In genomic region chr9:89655990-89656657, GRCh38 we compare ENCODE assay signal across 16 cellular contexts. TPM values are rescaled to one million over a fixed set of nuclear protein-coding genes. Genes with fewer than 3 reads are reported as not detected.
DNase-seq lines count a peak whose midpoint lies in the region; ATAC-seq, FAIRE-seq and TF ChIP-seq lines count a peak whose summit lies in the region.
"Had no signal": no experiment of that assay in that cellular context is flagged by ENCODE, and none has a peak within 500 bp of the region (broad histone marks: within the 10 kb centered on the region; RNA-seq: fewer than 3 reads in every experiment).

No MANE protein-coding gene starts in this region.

- peak overlapping the region; percentile 48 for H3K18ac ChIP-seq in H1 (ENCODE audit: extremely low read depth, low read length)

- peaks cover 6% of the 10 kb centered on the region; the same call in 1 of the 2 replicates for H3K9me2 ChIP-seq in GM23338 (ENCODE audit: insufficient read depth)

- H2BK20ac ChIP-seq in H1 (ENCODE audit: low read length): peak overlapping the region; percentile 40; the same call in 1 of the 2 replicates

- H3K56ac ChIP-seq in H1 (replicated peaks; ENCODE audit: insufficient read length, low read depth, low read length): no peak overlapping the region

- no peaks in the 10 kb centered on the region for H3K79me2 ChIP-seq in GM23338 (replicated peaks; ENCODE audit: insufficient read depth)
- H3K79me2 ChIP-seq in H1 (ENCODE audit: control insufficient read depth in 1 of 2, insufficient read depth in 2 of 2, low read length in 2 of 2): no peaks in the 10 kb centered on the region

- H4K5ac ChIP-seq in H1 (ENCODE audit: insufficient read length, low read depth, low read length): no peak overlapping the region

- H3K4me3 ChIP-seq in GM23338: no peak overlapping the region
- no peak overlapping the region for H3K4me3 ChIP-seq in H1 (ENCODE audit: extremely low read depth in 1 of 4, insufficient read depth in 2 of 4, low read depth in 3 of 4, low read length in 4 of 4)
- H3K4me3 ChIP-seq in ovary: no peak overlapping the region
- H3K4me3 ChIP-seq: transverse colon had no signal

- H3K4me2 ChIP-seq in GM23338: no peak overlapping the region
- no peak overlapping the region for H3K4me2 ChIP-seq in H1 (ENCODE audit: insufficient read depth in 1 of 2, low read depth in 2 of 2, low read length in 2 of 2)

- WGBS in H1 (ENCODE audit: extremely low coverage in 1 of 2, insufficient coverage in 1 of 2, insufficient read length in 1 of 2, insufficient replicate concordance in 2 of 2, low coverage in 1 of 2, low lambda C conversion rate in 2 of 2, missing lambda C conversion rate in 1 of 2), 2 experiments: 94% methylated on average over 17 of the region's 18 CpGs; no CpG with 5 or more reads in 1 of the 2 experiments
- 43 to 49% (median 49%) methylated on average over 16 to 18 of the region's 18 CpGs for WGBS in ovary, 3 donors

- peak; percentile 40 for DNase-seq in NK-92 treated with Interleukin-12 subunit alpha and Interleukin-12 subunit beta, amount 100 ng/mL, for 24 hours (lab: John Stamatoyannopoulos, UW)
- DNase-seq in NK-92 (lab: John Stamatoyannopoulos, UW; ENCODE audit: unreplicated experiment) (no peak), GM23338 (ENCODE audit: low spot score) (no peak), H1 (ENCODE audit: low read depth in 1 of 2, low spot score in 2 of 2) (no peak), ovary (peak; percentile 78 to 90 (median 80)), GDM1 (lab: John Stamatoyannopoulos, UW) (no peak), COLO668 (lab: John Stamatoyannopoulos, UW; ENCODE audit: unreplicated experiment) (no peak), HFFc6 (no peak)
- DNase-seq: foreskin melanocyte, NCI-H2029 treated with DMSO at 0.1 percent for 48 hours, NCI-H69, RPMI8226, transverse colon had no signal

- TF ChIP-seq RAD21 in H1 (IDR thresholded peaks at IDR 0.05 in 1 of 2, conservative IDR thresholded peaks at IDR 0.05 in 1 of 2; ENCODE audit: low read depth in 2 of 2, low read length in 2 of 2): no peak

- FAIRE-seq in H1 (lab: Jason Lieb, UNC): no peak
- FAIRE-seq: GM18507 had no signal

- H3K4me1 ChIP-seq in GM23338 (ENCODE audit: insufficient read depth) (peaks cover 13% of the 10 kb centered on the region), H1 (replicated peaks in 1 of 4; ENCODE audit: control insufficient read depth in 3 of 4, insufficient read depth in 4 of 4, low read length in 3 of 4) (peaks cover 0 to 18% (median 8%) of the 10 kb centered on the region in 4 experiments; a peak in 6 of 7 replicates), ovary (ENCODE audit: insufficient read depth) (peaks cover 17% of the 10 kb centered on the region)

- H3K4me1 Mint-ChIP-seq in GM23338 (peaks cover 37% of the 10 kb centered on the region), HFFc6 (ENCODE audit: low read depth) (no peaks in the 10 kb centered on the region)

- H2BK5ac ChIP-seq in H1 (ENCODE audit: low read depth, low read length): 0 out of 2 replicates have a peak overlapping the region, but pooled peaks have one; percentile 29

- no peaks in the 10 kb centered on the region for H3K79me1 ChIP-seq in H1 (ENCODE audit: low read depth, low read length)

- H2BK120ac ChIP-seq in H1 (replicated peaks; ENCODE audit: low read depth, low read length): no peak overlapping the region

- TF ChIP-seq POLR2A in H1 (IDR thresholded peaks at IDR 0.05; ENCODE audit: control extremely low read depth in 1 of 2, low read depth in 2 of 2, low read length in 2 of 2) (no peak), ovary (IDR thresholded peaks at IDR 0.05) (no peak)

- H3K27me3 ChIP-seq in GM23338 (ENCODE audit: insufficient read depth) (no peaks in the 10 kb centered on the region), H1 (replicated peaks in 1 of 4; ENCODE audit: control insufficient read depth in 3 of 4, extremely low read depth in 1 of 4, insufficient read depth in 3 of 4, low read length in 3 of 4) (peaks cover 0 to 9% (median 0%) of the 10 kb centered on the region in 4 experiments; a peak in 1 of 7 replicates), ovary (no peaks in the 10 kb centered on the region)
- H3K27me3 ChIP-seq: transverse colon had no signal

- H3K9ac ChIP-seq in H1 (replicated peaks in 1 of 4; ENCODE audit: extremely low read depth in 1 of 4, low read depth in 3 of 4, low read length in 3 of 4): no peak overlapping the region

- H4K20me1 ChIP-seq in GM23338 (replicated peaks; ENCODE audit: insufficient read depth): no peaks in the 10 kb centered on the region
- no peaks in the 10 kb centered on the region for H4K20me1 ChIP-seq in H1 (replicated peaks in 1 of 2; ENCODE audit: control insufficient read depth in 1 of 2, insufficient read depth in 2 of 2, low read length in 2 of 2)

- no peak overlapping the region for H3K4ac ChIP-seq in H1 (replicated peaks; ENCODE audit: insufficient read length, low read depth, low read length)

- no peak overlapping the region for H3K14ac ChIP-seq in H1 (ENCODE audit: insufficient read length)

- peak; percentile 41; the same call in 2 of the 3 replicates for ATAC-seq in GM23338

- no peak overlapping the region for H4K91ac ChIP-seq in H1 (replicated peaks; ENCODE audit: insufficient read length, low read length)

- intact Hi-C loops in ovary (cut with DNase I): loop anchor here in 1 of 4 donors (10.0 kb wide), 1 partner anchor 51 kb away; the partner anchor contains the start of gene GADD45G

- H3K23me2 ChIP-seq in H1 (ENCODE audit: low read depth, low read length): no peaks in the 10 kb centered on the region

- H3K23ac ChIP-seq in H1 (ENCODE audit: insufficient read length): no peak overlapping the region

- TF ChIP-seq EP300 in H1 (IDR thresholded peaks at IDR 0.05; ENCODE audit: borderline replicate concordance in 1 of 2, low read depth in 2 of 2, low read length in 2 of 2): no peak
- no peak for TF ChIP-seq EP300 in ovary (IDR thresholded peaks at IDR 0.05)

- H3K27ac ChIP-seq in GM23338 (ENCODE audit: low read depth) (no peak overlapping the region), H1 (ENCODE audit: low read depth, low read length) (no peak overlapping the region), ovary (no peak overlapping the region)
- H3K27ac ChIP-seq: 22Rv1, transverse colon had no signal

- H3K27ac Mint-ChIP-seq in GM23338 (no peak overlapping the region), HFFc6 (no peak overlapping the region)
- H3K27ac Mint-ChIP-seq: activated T-helper 2 cell treated with anti-CD3 and anti-CD28 coated beads, Interferon-gamma antibody, Interleukin-2, Interleukin-4, amounts not matched to agents 10 μg/mL and 5 μg/mL and 100 μg/mL, durations not matched to agents 14 hours and 24 hours and 36 hours had no signal

- H3F3A ChIP-seq in GM23338 (replicated peaks; ENCODE audit: low read depth): no peaks in the 10 kb centered on the region

- peak overlapping the region; percentile 84; the same call in 1 of the 2 replicates for H2BK12ac ChIP-seq in H1 (ENCODE audit: low read depth, low read length)

- H3K27me3 Mint-ChIP-seq in GM23338 (ENCODE audit: insufficient read depth, low read depth, poor library complexity): peaks cover 9% of the 10 kb centered on the region
- peaks cover 8% of the 10 kb centered on the region; the same call in 1 of the 2 replicates for H3K27me3 Mint-ChIP-seq in HFFc6 (ENCODE audit: insufficient read depth)

- H3K36me3 ChIP-seq in GM23338 (ENCODE audit: insufficient read depth): no peaks in the 10 kb centered on the region
- no peaks in the 10 kb centered on the region for H3K36me3 ChIP-seq in H1 (ENCODE audit: control insufficient read depth in 2 of 4, insufficient read depth in 4 of 4, low read length in 3 of 4)
- H3K36me3 ChIP-seq in ovary: no peaks in the 10 kb centered on the region
- H3K36me3 ChIP-seq: transverse colon had no signal

- CTCF ChIA-PET in H1 (lab: Charles Lee; ENCODE audit: partially characterized antibody): interaction anchor here (0.7 to 3.1 kb wide), 6 partner anchors 17 to 207 kb away, joined by 3 to 11 read pairs (median 3); no protein-coding TSS in a partner anchor

- H2AK5ac ChIP-seq in H1 (ENCODE audit: low read depth, low read length): peak overlapping the region; percentile 77; the same call in 1 of the 2 replicates

- no peak for TF ChIP-seq CTCF in GM23338 (conservative IDR thresholded peaks at IDR 0.05; ENCODE audit: low read depth in 2 of 2)
- TF ChIP-seq CTCF in H1 (IDR thresholded peaks at IDR 0.05; ENCODE audit: control extremely low read depth in 1 of 3, insufficient read depth in 1 of 3, low read depth in 1 of 3, low read length in 3 of 3): no peak
- TF ChIP-seq CTCF in ovary (IDR thresholded peaks at IDR 0.05): peak in 1 of 3 donors; percentile 34
- no peak for TF ChIP-seq CTCF in HFFc6 (IDR thresholded peaks at IDR 0.05)

- H3K9me3 Mint-ChIP-seq in GM23338 (no peaks in the 10 kb centered on the region; the same call in 2 of the 3 replicates), HFFc6 (peaks cover 25% of the 10 kb centered on the region)
- H3K9me3 Mint-ChIP-seq: activated T-helper 2 cell treated with anti-CD3 and anti-CD28 coated beads, Interferon-gamma antibody, Interleukin-2, Interleukin-4, amounts not matched to agents 10 μg/mL and 5 μg/mL and 100 μg/mL, durations not matched to agents 14 hours and 24 hours and 36 hours had no signal

- H2AFZ ChIP-seq in GM23338: peak overlapping the region; percentile 38; the same call in 1 of the 2 replicates
- H2AFZ ChIP-seq in H1 (ENCODE audit: low read length): no peak overlapping the region

- H3K36me3 Mint-ChIP-seq in GM23338 (ENCODE audit: low read depth) (no peaks in the 10 kb centered on the region; the same call in 1 of the 3 replicates), HFFc6 (ENCODE audit: low read depth) (no peaks in the 10 kb centered on the region)

- peak overlapping the region; percentile 67 for H2BK15ac ChIP-seq in H1 (ENCODE audit: low read length)

- H3K9me3 ChIP-seq in H1 (ENCODE audit: insufficient read depth in 2 of 2, low read depth in 1 of 2, low read length in 1 of 2) (no peaks in the 10 kb centered on the region), ovary (no peaks in the 10 kb centered on the region)
- H3K9me3 ChIP-seq: transverse colon had no signal

- H3K4me3 Mint-ChIP-seq in GM23338 (no peak overlapping the region; the same call in 2 of the 3 replicates), HFFc6 (no peak overlapping the region)

- H4K8ac ChIP-seq in H1 (ENCODE audit: extremely low read depth, insufficient read depth, low read length): no peak overlapping the region

- POLR2A ChIA-PET in H1 (lab: Charles Lee; ENCODE audit: partially characterized antibody): interaction anchor here (0.7 to 1.6 kb wide), 3 partner anchors 22 to 51 kb away, joined by 3 to 5 read pairs (median 4); partner anchors contain the start of gene GADD45G

RNA-seq across cellular contexts. Expression of gene GADD45G, which starts 51.3 kb away (rescaled TPM):
- total RNA-seq in GM23338 (2014; rRNA removed; shearing (Covaris generic)): 12.7 and 15.8 TPM in 2 replicates
- polyA plus RNA-seq in GM23338 (2016; fragmentation: Nextera tagmentation; extraction: Ambion mirVana) (24.1 TPM in 2 replicates), H1 (2011; rRNA removed) (11.4 and 20.7 TPM in 2 replicates), ovary (10 to 100 TPM in 1 of 2 donors, under 1 TPM in 1; 0.60 to 59.0 TPM)
- 7.0 and 9.2 TPM in 2 replicates for total RNA-seq in H1 (2021; fragmentation: NEBNext Ultra II Directional; extraction: Animal tissue kit (Norgen Biotek cat#: 25700))
- polyA plus RNA-seq in H1 (2011; cell fraction: cytosol; rRNA removed): 9.8 TPM
- polyA plus RNA-seq in H1 (2011; cell fraction: nucleus; rRNA removed): 16.9 TPM
- 5.2 to 17.2 TPM (median 11.3 TPM) in 4 replicates for polyA plus RNA-seq in H1 (2012, experiment 1 of 2)
- 4.4 TPM for polyA plus RNA-seq in H1 (2012, experiment 2 of 2)
- polyA plus RNA-seq in H1 (2013, experiment 1 of 2): 7.4 TPM
- 5.6 TPM for polyA plus RNA-seq in H1 (2013, experiment 2 of 2)
- polyA minus RNA-seq in H1 (2011; rRNA and poly(A)+ RNA removed): 1.5 and 2.4 TPM in 2 replicates
- 3.4 TPM for polyA minus RNA-seq in H1 (2011; cell fraction: cytosol; rRNA and poly(A)+ RNA removed)
- polyA minus RNA-seq in H1 (2011; cell fraction: nucleus; rRNA and poly(A)+ RNA removed): 9.3 TPM
- 100 to 1,000 TPM in 1 of 7 donors, 10 to 100 TPM in 6; 15.7 to 126 (median 23.2) TPM for total RNA-seq in ovary
- under 1 TPM in 4 of 6 experiments, not detected in 2; 0.16 to 0.38 (median 0.24) TPM for total RNA-seq in HFFc6 (2021; fragmentation: NEBNext Ultra II Directional; extraction: Animal tissue kit (Norgen Biotek cat#: 25700))

Comparison
In these comparisons a context has a peak if more than half of its experiments do, and no peak if none do; other contexts are left out.
1. DNase-seq: peak in NK-92 treated with Interleukin-12 subunit alpha and Interleukin-12 subunit beta, amount 100 ng/mL, for 24 hours (single experiment) and ovary (5 of 5); none in NK-92 (single experiment), GM23338 (single experiment), H1 (0 of 2), GDM1 (single experiment), COLO668 (single experiment) and HFFc6 (single experiment).